In genomic region chr2:163736433-163737168, GRCh38 we compare ENCODE assay signal across 8 cellular contexts. TPM values are rescaled to one million over a fixed set of nuclear protein-coding genes. Genes with fewer than 3 reads are reported as not detected.
DNase-seq lines count a peak whose midpoint lies in the region; ATAC-seq and TF ChIP-seq lines count a peak whose summit lies in the region.

No MANE protein-coding gene starts in this region.

- H3K4me3 Mint-ChIP-seq in natural killer cell treated with Interleukin-12 subunit alpha and Interleukin-12 subunit beta and Interleukin-15 and Interleukin-18, amount 100 ng/mL, for 72 hours = no peak overlapping the region

- intact Hi-C loops in adrenal gland (cut with DNase I) = no loop called here

- peak overlapping the region; percentile 84 to 98 (median 90) for H3K27ac ChIP-seq in adrenal gland
- H3K27ac ChIP-seq in right atrium auricular region = peak overlapping the region; percentile 94 to 95
- peak overlapping the region; percentile 85 for H3K27ac ChIP-seq in rectal smooth muscle tissue (ENCODE audit: low read depth, low read length)

- H3K4me3 ChIP-seq in adrenal gland (peak overlapping the region; percentile 22 to 93 (median 66)), right atrium auricular region (peak overlapping the region; percentile 62 to 66), rectal smooth muscle tissue (ENCODE audit: low read length) (peak overlapping the region; percentile 82)

- H3K9ac ChIP-seq in rectal smooth muscle tissue (ENCODE audit: low read length) = no peak overlapping the region

- no peak overlapping the region for H3K27ac Mint-ChIP-seq in natural killer cell treated with Interleukin-12 subunit alpha and Interleukin-12 subunit beta and Interleukin-15 and Interleukin-18, amount 100 ng/mL, for 72 hours

- H3K27me3 ChIP-seq in adrenal gland (no peaks in the 10 kb centered on the region), right atrium auricular region (no peaks in the 10 kb centered on the region), rectal smooth muscle tissue (ENCODE audit: control insufficient read depth, insufficient read depth, low read length) (no peaks in the 10 kb centered on the region)

- H3K36me3 Mint-ChIP-seq in natural killer cell treated with Interleukin-12 subunit alpha and Interleukin-12 subunit beta and Interleukin-15 and Interleukin-18, amount 100 ng/mL, for 72 hours = peaks cover 7% of the 10 kb centered on the region

- H3K4me1 ChIP-seq in adrenal gland (replicated peaks in 1 of 2) (peaks cover under 1 to 4% of the 10 kb centered on the region in 2 donors), right atrium auricular region (peaks cover 0 to 3% of the 10 kb centered on the region in 2 donors), rectal smooth muscle tissue (ENCODE audit: control insufficient read depth, insufficient read depth, low read length) (peaks cover 4% of the 10 kb centered on the region)

- H3K36me3 ChIP-seq in adrenal gland (replicated peaks in 1 of 2) = no peaks in the 10 kb centered on the region
- H3K36me3 ChIP-seq in right atrium auricular region = no peaks in the 10 kb centered on the region
- H3K36me3 ChIP-seq in rectal smooth muscle tissue (ENCODE audit: control insufficient read depth, insufficient read depth, low read length) = no peaks in the 10 kb centered on the region

- no peak for ATAC-seq in natural killer cell treated with Interleukin-12 subunit alpha and Interleukin-12 subunit beta and Interleukin-15 and Interleukin-18, amount 100 ng/mL, for 72 hours
- ATAC-seq in GM21723 (IDR thresholded peaks at IDR 0.05; ENCODE audit: unreplicated experiment) = no peak
- no peak for ATAC-seq in HG02840 (IDR thresholded peaks at IDR 0.05; ENCODE audit: low FRiP score, unreplicated experiment)

- H3K9me3 Mint-ChIP-seq in natural killer cell treated with Interleukin-12 subunit alpha and Interleukin-12 subunit beta and Interleukin-15 and Interleukin-18, amount 100 ng/mL, for 72 hours = peaks cover 9% of the 10 kb centered on the region

- DNase-seq in NCI-H1436 (lab: John Stamatoyannopoulos, UW) = peak; percentile 67
- DNase-seq in NCI-H1436 treated with DMSO at 0.1 percent for 48 hours (lab: John Stamatoyannopoulos, UW) = no peak
- peak; percentile 47 to 67 (median 54) for DNase-seq in adrenal gland
- peak; percentile 59 for DNase-seq in right atrium auricular region (ENCODE audit: low spot score)
- no peak for DNase-seq in natural killer cell treated with Interleukin-12 subunit alpha and Interleukin-12 subunit beta and Interleukin-15 and Interleukin-18, amount 100 ng/mL, for 72 hours (ENCODE audit: low spot score)

- H3K4me1 Mint-ChIP-seq in natural killer cell treated with Interleukin-12 subunit alpha and Interleukin-12 subunit beta and Interleukin-15 and Interleukin-18, amount 100 ng/mL, for 72 hours (ENCODE audit: low read depth in 2 of 2) = no peaks in the 10 kb centered on the region

- TF ChIP-seq CTCF in adrenal gland (IDR thresholded peaks at IDR 0.05) = peak in 3 of 6 experiments; percentile 13 to 38 (median 24)
- TF ChIP-seq CTCF in right atrium auricular region (IDR thresholded peaks at IDR 0.05) = peak; percentile 23 to 44

- peaks cover 11 to 16% of the 10 kb centered on the region in 2 donors for H3K27me3 Mint-ChIP-seq in natural killer cell treated with Interleukin-12 subunit alpha and Interleukin-12 subunit beta and Interleukin-15 and Interleukin-18, amount 100 ng/mL, for 72 hours

- no peak for TF ChIP-seq POLR2A in adrenal gland (IDR thresholded peaks at IDR 0.05)

- H3K9me3 ChIP-seq in adrenal gland (replicated peaks in 1 of 3) (no peaks in the 10 kb centered on the region), right atrium auricular region (no peaks in the 10 kb centered on the region)

- 1 to 5% (median 2%) methylated on average over 2 to 53 of the region's 53 CpGs for WGBS in adrenal gland, 4 donors

RNA-seq across cellular contexts. Expression of gene FIGN, which starts 0.8 kb away (rescaled TPM):
- 10 to 100 TPM in 2 of 8 donors, 1 to 10 TPM in 6; 1.1 to 10.8 (median 6.7) TPM for total RNA-seq in adrenal gland
- 1 to 10 TPM; 1.7 to 5.4 (median 4.1) TPM for polyA plus RNA-seq in adrenal gland
- 1 to 10 TPM; 8.9 to 9.8 TPM for total RNA-seq in right atrium auricular region
- total RNA-seq in natural killer cell treated with Interleukin-12 subunit alpha and Interleukin-12 subunit beta and Interleukin-15 and Interleukin-18, amount 100 ng/mL, for 72 hours = not detected

Comparison
In these comparisons a context has a peak if more than half of its experiments do, and no peak if none do; other contexts are left out.
1. DNase-seq: peak in NCI-H1436 (single experiment), adrenal gland (7 of 7) and right atrium auricular region (single experiment); none in NCI-H1436 treated with DMSO at 0.1 percent for 48 hours (single experiment) and natural killer cell treated with Interleukin-12 subunit alpha and Interleukin-12 subunit beta and Interleukin-15 and Interleukin-18, amount 100 ng/mL, for 72 hours (single experiment).
2. Peak in every context shown above with its lines, with median percentiles within 50 percentile points of each other: H3K27ac ChIP-seq and H3K4me3 ChIP-seq.